25 cellular contexts compared by ENCODE assay signal in the genomic region with DNA sequence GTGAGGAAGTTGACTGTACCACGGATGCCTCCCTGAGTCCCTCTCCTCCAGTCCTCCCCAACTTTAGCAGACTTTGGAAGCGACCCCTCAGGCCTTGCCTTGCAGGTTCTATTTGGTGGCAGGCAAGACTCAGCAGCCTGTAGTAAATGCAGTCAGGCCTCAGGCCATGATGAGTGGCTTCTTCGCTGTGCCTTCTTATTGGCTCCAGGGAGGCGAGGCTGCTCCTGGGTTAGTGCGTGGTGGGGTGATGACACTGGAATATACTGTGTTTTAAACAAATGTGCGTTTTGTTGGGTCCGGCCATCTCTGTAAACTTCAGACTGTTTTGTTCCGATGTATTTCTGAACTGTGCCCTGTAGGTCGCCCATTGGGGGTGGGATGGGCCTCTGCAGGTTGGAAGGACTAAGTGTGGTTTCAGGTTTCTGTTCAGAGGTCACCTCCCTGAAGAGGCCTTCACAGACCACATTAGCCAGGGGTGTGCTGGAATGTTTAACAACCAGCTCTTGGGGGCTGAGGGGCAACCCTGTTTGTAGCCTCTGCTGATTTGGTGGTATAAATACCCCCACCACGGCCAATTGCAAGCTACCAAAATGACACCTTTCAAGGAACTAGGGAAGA.
"Had no signal": no experiment of that assay in that cellular context is flagged by ENCODE, and none has a peak within 500 bp of the region (broad histone marks: within the 10 kb centered on the region; RNA-seq: fewer than 3 reads in every experiment).

No MANE protein-coding gene starts in this region.

- H3K27me3 Mint-ChIP-seq: activated CD8-positive, alpha-beta memory T cell treated with anti-CD3 and anti-CD28 coated beads, Interleukin-2, amount 10 ng/mL, durations not matched to agents 7 days and 5 days; activated naive CD8-positive, alpha-beta T cell treated with anti-CD3 and anti-CD28 coated beads, Interleukin-2, amount 50 U/mL, for 24 hours; dendritic cell treated with granulocyte-macrophage colony-stimulating factor and Interleukin-4, amounts not matched to agents 40 ng/mL and 50 ng/mL, for 4 days had no signal

- H3K27ac Mint-ChIP-seq: activated CD8-positive, alpha-beta memory T cell treated with anti-CD3 and anti-CD28 coated beads, Interleukin-2, amount 10 ng/mL, durations not matched to agents 7 days and 5 days; activated CD8-positive, alpha-beta T cell treated with anti-CD3 and anti-CD28 coated beads, Interleukin-2, amount 10 ng/mL, durations not matched to agents 7 days and 5 days; activated naive CD8-positive, alpha-beta T cell treated with anti-CD3 and anti-CD28 coated beads, Interleukin-2, amount 50 U/mL, for 24 hours; dendritic cell treated with granulocyte-macrophage colony-stimulating factor and Interleukin-4, amounts not matched to agents 40 ng/mL and 50 ng/mL, for 4 days; endodermal cell; memory B cell had no signal

- H3K27me3 ChIP-seq: breast epithelium, testis, transverse colon had no signal

- H3K9me3 ChIP-seq: breast epithelium, testis, transverse colon had no signal

- H3K4me3 Mint-ChIP-seq: activated CD8-positive, alpha-beta memory T cell treated with anti-CD3 and anti-CD28 coated beads, Interleukin-2, amount 10 ng/mL, durations not matched to agents 7 days and 5 days; activated CD8-positive, alpha-beta T cell treated with anti-CD3 and anti-CD28 coated beads, Interleukin-2, amount 10 ng/mL, durations not matched to agents 7 days and 5 days; activated naive CD8-positive, alpha-beta T cell treated with anti-CD3 and anti-CD28 coated beads, Interleukin-2, amount 50 U/mL, for 24 hours; activated T-cell treated with anti-CD3 and anti-CD28 coated beads, Interleukin-2, amount 50 U/mL, for 72 hours; dendritic cell treated with granulocyte-macrophage colony-stimulating factor and Interleukin-4, amounts not matched to agents 40 ng/mL and 50 ng/mL, for 4 days; endodermal cell; memory B cell; natural killer cell had no signal

- H3K36me3 Mint-ChIP-seq: natural killer cell had no signal

- H3K4me3 ChIP-seq: breast epithelium, testis, transverse colon had no signal

- ATAC-seq: activated CD8-positive, alpha-beta memory T cell treated with anti-CD3 and anti-CD28 coated beads, Interleukin-2, amount 10 ng/mL, durations not matched to agents 7 days and 5 days; activated CD8-positive, alpha-beta T cell treated with anti-CD3 and anti-CD28 coated beads, Interleukin-2, amount 10 ng/mL, durations not matched to agents 7 days and 5 days; activated naive CD8-positive, alpha-beta T cell treated with anti-CD3 and anti-CD28 coated beads, Interleukin-2, amount 50 U/mL, for 24 hours; activated T-cell treated with anti-CD3 and anti-CD28 coated beads, Interleukin-2, amount 50 U/mL, for 72 hours; esophagus mucosa; left cardiac atrium; natural killer cell; right cardiac atrium; stimulated activated naive CD8-positive, alpha-beta T cell treated with anti-CD3 and anti-CD28 coated beads, Interleukin-15, Interleukin-2, amounts not matched to agents 100 U/mL and 50 U/mL, for 24 hours had no signal

- DNase-seq: activated CD4-positive, alpha-beta T cell treated with anti-CD3 and anti-CD28 coated beads for 1 hour; activated CD8-positive, alpha-beta memory T cell treated with anti-CD3 and anti-CD28 coated beads, Interleukin-2, amount 10 ng/mL, durations not matched to agents 7 days and 5 days; activated CD8-positive, alpha-beta T cell treated with anti-CD3 and anti-CD28 coated beads, Interleukin-2, amount 10 ng/mL, durations not matched to agents 7 days and 5 days; activated effector memory CD4-positive, alpha-beta T cell treated with Interleukin-2 at 50 U/mL for 16 hours; activated naive CD4-positive, alpha-beta T cell treated with Interleukin-2 at 50 U/mL for 16 hours; activated naive CD8-positive, alpha-beta T cell treated with anti-CD3 and anti-CD28 coated beads, Interleukin-2, amount 50 U/mL, for 24 hours; activated T-cell treated with anti-CD3 and anti-CD28 coated beads, Interleukin-2, amount 50 U/mL, for 72 hours; amygdala; central memory CD4-positive, alpha-beta T cell; endodermal cell; foreskin fibroblast; head of caudate nucleus; hippocampal formation; left cardiac atrium; natural killer cell; posterior cingulate gyrus; right cardiac atrium; stimulated activated naive CD8-positive, alpha-beta T cell treated with anti-CD3 and anti-CD28 coated beads, Interleukin-15, Interleukin-2, amounts not matched to agents 100 U/mL and 50 U/mL, for 24 hours; T-helper 2 cell; testis; transverse colon had no signal

- H3K36me3 ChIP-seq: breast epithelium, transverse colon had no signal

- H3K9me3 Mint-ChIP-seq: activated naive CD8-positive, alpha-beta T cell treated with anti-CD3 and anti-CD28 coated beads, Interleukin-2, amount 50 U/mL, for 24 hours; activated T-cell treated with anti-CD3 and anti-CD28 coated beads, Interleukin-2, amount 50 U/mL, for 72 hours; dendritic cell treated with granulocyte-macrophage colony-stimulating factor and Interleukin-4, amounts not matched to agents 40 ng/mL and 50 ng/mL, for 4 days; endodermal cell; memory B cell; natural killer cell had no signal

- H3K27ac ChIP-seq: breast epithelium, testis, transverse colon had no signal

- H3K4me1 ChIP-seq: breast epithelium, testis had no signal
